In genomic region chr2:31163011-31163540, GRCh38 we compare ENCODE assay signal across 24 cellular contexts. TPM values are rescaled to one million over a fixed set of nuclear protein-coding genes. Genes with fewer than 3 reads are reported as not detected.
DNase-seq lines count a peak whose midpoint lies in the region; FAIRE-seq and TF ChIP-seq lines count a peak whose summit lies in the region.
"Had no signal": no experiment of that assay in that cellular context is flagged by ENCODE, and none has a peak within 500 bp of the region (broad histone marks: within the 10 kb centered on the region; RNA-seq: fewer than 3 reads in every experiment).

No MANE protein-coding gene starts in this region.

- intact Hi-C loops in left ventricle myocardium inferior (cut with micrococcal nuclease): no loop called here

- H4K8ac ChIP-seq in H9 (replicated peaks; ENCODE audit: insufficient read length, low read depth, low read length): no peak overlapping the region

- no peak overlapping the region for H2BK20ac ChIP-seq in H9 (ENCODE audit: low read depth, low read length, poor library complexity, severe bottlenecking)

- H3K4me3 ChIP-seq in bronchial epithelial cell (ENCODE audit: low read depth, low read length) (no peak overlapping the region), left ventricle myocardium inferior (no peak overlapping the region)

- no peak overlapping the region for H3K56ac ChIP-seq in H9 (ENCODE audit: insufficient read length, low read depth, low read length)

- no peak for TF ChIP-seq CTCF in bronchial epithelial cell (IDR thresholded peaks at IDR 0.05; ENCODE audit: insufficient read depth, low read length, severe bottlenecking)
- no peak for TF ChIP-seq CTCF in left ventricle myocardium inferior (IDR thresholded peaks at IDR 0.05; ENCODE audit: borderline replicate concordance)
- TF ChIP-seq CTCF in H9 (conservative IDR thresholded peaks at IDR 0.05): no peak

- no peak overlapping the region for H2BK12ac ChIP-seq in H9 (ENCODE audit: insufficient read length, low read depth, low read length)

- no peaks in the 10 kb centered on the region for H3K23me2 ChIP-seq in H9 (ENCODE audit: insufficient read length, low read depth, low read length, poor library complexity, severe bottlenecking)

- no CpG with 5 or more reads among the region's 6 CpGs for WGBS in H9 (ENCODE audit: extremely low coverage, insufficient read length, low lambda C conversion rate)

- no peak overlapping the region for H3K18ac ChIP-seq in H9 (ENCODE audit: insufficient read length, low read depth, low read length)

- H3K4me1 Mint-ChIP-seq in H9: no peaks in the 10 kb centered on the region

- H3K79me2 ChIP-seq in H9 (ENCODE audit: insufficient read depth, low read length): no peaks in the 10 kb centered on the region

- H2AFZ ChIP-seq in H9 (ENCODE audit: low read length): no peak overlapping the region

- no peak overlapping the region for H2BK120ac ChIP-seq in H9 (ENCODE audit: low read depth, low read length, poor library complexity, severe bottlenecking)

- no peaks in the 10 kb centered on the region for H4K20me1 ChIP-seq in H9 (ENCODE audit: control insufficient read depth, insufficient read depth, insufficient read length)

- peak; percentile 15 for DNase-seq in NCI-H510A treated with DMSO at 0.1 percent for 48 hours (lab: John Stamatoyannopoulos, UW)
- DNase-seq in NCI-H510A (lab: John Stamatoyannopoulos, UW): no peak
- peak; percentile 63 for DNase-seq in NCI-H526 treated with DMSO at 0.1 percent for 48 hours (lab: John Stamatoyannopoulos, UW)
- no peak for DNase-seq in bronchial epithelial cell (ENCODE audit: low read depth)
- DNase-seq in retina: peak; percentile 42
- no peak for DNase-seq in left ventricle myocardium inferior
- no peak for DNase-seq in H9
- DNase-seq in A172 (ENCODE audit: low spot score): no peak
- DNase-seq: 8988T, DMS79 treated with DMSO at 0.1 percent for 48 hours, GF-D8, Karpas-422, MV-4-11, NCI-H1105, NCI-H1436 treated with DMSO at 0.1 percent for 48 hours, NCI-H187 treated with DMSO at 0.1 percent for 48 hours, NCI-H748 treated with DMSO at 0.1 percent for 48 hours, T-helper 1 cell had no signal

- no peaks in the 10 kb centered on the region for H3K79me1 ChIP-seq in H9 (ENCODE audit: insufficient read depth, low read depth, low read length, poor library complexity, severe bottlenecking)

- H3K27ac ChIP-seq in left ventricle myocardium inferior (replicated peaks) (no peak overlapping the region), H9 (ENCODE audit: insufficient read length, low read depth, low read length) (no peak overlapping the region)
- H3K27ac ChIP-seq: RWPE1 had no signal

- no peak overlapping the region for H3K23ac ChIP-seq in H9 (ENCODE audit: insufficient read length, low read depth, low read length)

- H2AK5ac ChIP-seq in H9 (ENCODE audit: insufficient read length, low read length): no peak overlapping the region

- H3K4ac ChIP-seq in H9 (ENCODE audit: low read depth, low read length): no peak overlapping the region

- H3K4me1 ChIP-seq in left ventricle myocardium inferior (no peaks in the 10 kb centered on the region), H9 (ENCODE audit: insufficient read depth, low read length) (no peaks in the 10 kb centered on the region)

- no peak overlapping the region for H4K91ac ChIP-seq in H9 (ENCODE audit: insufficient read length, low read depth, low read length)

- no peak overlapping the region for H3K14ac ChIP-seq in H9 (ENCODE audit: insufficient read depth, low read length)

- H3K9ac ChIP-seq in H9 (ENCODE audit: extremely low read depth, insufficient read length, low read length): no peak overlapping the region

- no peaks in the 10 kb centered on the region for H3K9me3 Mint-ChIP-seq in H9

- no peak overlapping the region for H4K5ac ChIP-seq in H9 (ENCODE audit: insufficient read length, low read depth, low read length)

- H3K9me3 ChIP-seq in left ventricle myocardium inferior (replicated peaks) (no peaks in the 10 kb centered on the region), H9 (ENCODE audit: control insufficient read depth, low read depth, low read length) (no peaks in the 10 kb centered on the region)

- no peaks in the 10 kb centered on the region for H3K36me3 ChIP-seq in bronchial epithelial cell (ENCODE audit: control insufficient read depth, insufficient read depth, low read length)
- H3K36me3 ChIP-seq in left ventricle myocardium inferior: no peaks in the 10 kb centered on the region

- peak; percentile 28 for FAIRE-seq in bronchial epithelial cell (lab: Jason Lieb, UNC)
- FAIRE-seq: D721Med, GM12892, GM19239, H1, HepG2 had no signal

- no peak overlapping the region for H3K4me2 ChIP-seq in H9 (ENCODE audit: insufficient read depth, insufficient read length, low read length)

- H2BK5ac ChIP-seq in H9 (ENCODE audit: insufficient read length, low read length): no peak overlapping the region

- H3K27me3 ChIP-seq in bronchial epithelial cell (ENCODE audit: control insufficient read depth, insufficient read depth, low read length): peaks cover 5% of the 10 kb centered on the region
- peaks cover 25% of the 10 kb centered on the region for H3K27me3 ChIP-seq in left ventricle myocardium inferior (ENCODE audit: low read depth)
- H3K27me3 ChIP-seq in H9 (ENCODE audit: insufficient read depth, low read length): no peaks in the 10 kb centered on the region

- H3K36me3 Mint-ChIP-seq in H9 (ENCODE audit: insufficient read depth in 1 of 3, low read depth in 3 of 3): no peaks in the 10 kb centered on the region

- H3K27ac Mint-ChIP-seq in H9: no peak overlapping the region

- no peak overlapping the region for H2BK15ac ChIP-seq in H9 (ENCODE audit: low read depth, low read length)

- H3K4me3 Mint-ChIP-seq in H9: no peak overlapping the region

- peaks cover 9% of the 10 kb centered on the region for H3K27me3 Mint-ChIP-seq in H9 (ENCODE audit: low read depth)

- H3T11ph ChIP-seq in H9 (ENCODE audit: low read length): no peak overlapping the region

RNA-seq across cellular contexts. Expression of gene GALNT14, which starts 24.8 kb away (rescaled TPM):
- 9.2 and 12.4 TPM in 2 replicates for total RNA-seq in bronchial epithelial cell
- 0.14 TPM for total RNA-seq in left ventricle myocardium inferior
- 2.4 and 2.7 TPM in 2 replicates for total RNA-seq in H9 (2021)
- not detected in 2 replicates for total RNA-seq in A172 (2014; rRNA removed; shearing (Covaris generic))
- total RNA-seq: HepG2 had no signal

RNA-seq across cellular contexts. Expression of gene CAPN14, which starts 54.2 kb away (rescaled TPM):
- total RNA-seq in bronchial epithelial cell (10.3 and 35.1 TPM in 2 replicates), left ventricle myocardium inferior (0.27 TPM), H9 (2021) (0.07 and 0.09 TPM in 2 replicates)
- not detected in 2 replicates for total RNA-seq in A172 (2014; rRNA removed; shearing (Covaris generic))
- total RNA-seq: HepG2 had no signal

Comparison
In these comparisons a context has a peak if more than half of its experiments do, and no peak if none do; other contexts are left out.
1. DNase-seq: peak in NCI-H510A treated with DMSO at 0.1 percent for 48 hours (single experiment), NCI-H526 treated with DMSO at 0.1 percent for 48 hours (single experiment) and retina (single experiment); none in NCI-H510A (single experiment), bronchial epithelial cell (single experiment), left ventricle myocardium inferior (single experiment), H9 (single experiment) and A172 (single experiment).